In the genomic region with DNA sequence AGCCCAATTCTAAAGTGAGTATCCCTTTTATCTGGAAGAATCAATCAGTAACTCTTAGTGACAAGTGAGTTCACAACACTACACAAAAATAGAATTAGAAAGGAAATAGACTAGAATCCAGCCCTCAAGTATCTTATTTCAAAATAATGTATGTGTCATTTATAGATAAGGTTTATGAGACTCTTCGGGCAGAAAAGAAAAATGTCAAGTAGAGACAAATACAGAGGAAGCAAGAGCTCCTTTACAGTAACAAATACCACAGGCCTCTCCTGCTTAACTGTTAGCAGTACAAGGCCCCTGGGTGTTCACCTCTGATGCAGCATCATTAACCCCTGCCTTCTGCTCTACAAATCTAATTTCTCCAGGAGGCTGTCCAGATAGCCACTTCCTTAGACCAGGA, we compare ENCODE assay signal across 22 cellular contexts.
DNase-seq lines count a peak whose midpoint lies in the region; ATAC-seq and TF ChIP-seq lines count a peak whose summit lies in the region.
"Had no signal": no experiment of that assay in that cellular context is flagged by ENCODE, and none has a peak within 500 bp of the region (broad histone marks: within the 10 kb centered on the region; RNA-seq: fewer than 3 reads in every experiment).

No MANE protein-coding gene starts in this region.

- H3K4me1 Mint-ChIP-seq in brain (peaks cover 19% of the 10 kb centered on the region), glutamatergic neuron (ENCODE audit: low read depth, unreplicated experiment) (peaks cover 6% of the 10 kb centered on the region)
- H3K4me1 Mint-ChIP-seq: T-helper 17 cell had no signal

- H2BK12ac ChIP-seq in mesenchymal stem cell (ENCODE audit: low read length in 2 of 2) = no peak overlapping the region

- H3K18ac ChIP-seq in mesenchymal stem cell (ENCODE audit: low read depth in 1 of 2, low read length in 2 of 2) = no peak overlapping the region

- no peak overlapping the region for H2BK5ac ChIP-seq in mesenchymal stem cell (ENCODE audit: low read depth, low read length, poor library complexity, severe bottlenecking)

- ATAC-seq in GM19035 (IDR thresholded peaks at IDR 0.05; ENCODE audit: unreplicated experiment) (no peak), GM19328 (IDR thresholded peaks at IDR 0.05; ENCODE audit: unreplicated experiment) (no peak), HG02798 (IDR thresholded peaks at IDR 0.05; ENCODE audit: poor library complexity, unreplicated experiment) (no peak)
- ATAC-seq: left colon; right cardiac atrium; stimulated activated naive CD8-positive, alpha-beta T cell treated with anti-CD3 and anti-CD28 coated beads, Interleukin-15, Interleukin-2, amounts not matched to agents 100 U/mL and 50 U/mL, for 24 hours; T-helper 17 cell had no signal

- no peak overlapping the region for H3K9ac ChIP-seq in mesenchymal stem cell (ENCODE audit: low read length)

- peak; percentile 27 for DNase-seq in EL
- DNase-seq in OCI-M2 (lab: John Stamatoyannopoulos, UW; ENCODE audit: unreplicated experiment) = peak; percentile 78
- DNase-seq in mesenchymal stem cell = peak; percentile 57
- no peak for DNase-seq in glutamatergic neuron
- DNase-seq: activated CD4-positive, alpha-beta T cell treated with anti-CD3 and anti-CD28 coated beads for 1 hour; CD4-positive, alpha-beta memory T cell; DMS79; foreskin melanocyte; GOT3; left colon; MV-4-11; NCI-H187 treated with DMSO at 0.1 percent for 48 hours; right cardiac atrium; SHP77 treated with DMSO at 0.1 percent for 48 hours; stimulated activated naive CD8-positive, alpha-beta T cell treated with anti-CD3 and anti-CD28 coated beads, Interleukin-15, Interleukin-2, amounts not matched to agents 100 U/mL and 50 U/mL, for 24 hours; T-helper 17 cell; trophoblast cell had no signal

- no peak overlapping the region for H4K91ac ChIP-seq in mesenchymal stem cell (ENCODE audit: low read length)

- H3K4me3 Mint-ChIP-seq in brain (no peak overlapping the region), glutamatergic neuron (ENCODE audit: unreplicated experiment) (no peak overlapping the region)
- H3K4me3 Mint-ChIP-seq: CD4-positive, alpha-beta memory T cell; T-helper 17 cell had no signal

- H3K27me3 Mint-ChIP-seq in brain (no peaks in the 10 kb centered on the region), glutamatergic neuron (ENCODE audit: unreplicated experiment) (no peaks in the 10 kb centered on the region)
- H3K27me3 Mint-ChIP-seq: CD4-positive, alpha-beta memory T cell; T-helper 17 cell had no signal

- no peak overlapping the region for H2BK120ac ChIP-seq in mesenchymal stem cell (ENCODE audit: low read depth, low read length)

- 22% methylated on average over 1 of the region's 1 CpG for WGBS in mesenchymal stem cell

- H3K36me3 Mint-ChIP-seq in brain (peaks cover 14% of the 10 kb centered on the region), glutamatergic neuron (ENCODE audit: unreplicated experiment) (no peaks in the 10 kb centered on the region)

- H2AK5ac ChIP-seq in mesenchymal stem cell (ENCODE audit: low read length, severe bottlenecking) = peak overlapping the region; percentile 36

- no peak overlapping the region for H2BK15ac ChIP-seq in mesenchymal stem cell (ENCODE audit: low read depth, poor library complexity, severe bottlenecking)

- H2AFZ ChIP-seq in mesenchymal stem cell (ENCODE audit: low read depth, low read length) = no peak overlapping the region

- H3K27ac ChIP-seq in mesenchymal stem cell (ENCODE audit: low read length, poor library complexity, severe bottlenecking) = peak overlapping the region; percentile 29

- H3K36me3 ChIP-seq in mesenchymal stem cell (ENCODE audit: control insufficient read depth in 1 of 2, insufficient read depth in 2 of 2, low read depth in 1 of 2, low read length in 2 of 2) = no peaks in the 10 kb centered on the region

- H3K9me3 Mint-ChIP-seq in brain = peaks cover 0 to 2% (median 0%) of the 10 kb centered on the region in 5 experiments
- H3K9me3 Mint-ChIP-seq in glutamatergic neuron (ENCODE audit: unreplicated experiment) = no peaks in the 10 kb centered on the region
- H3K9me3 Mint-ChIP-seq: activated T-helper 2 cell treated with anti-CD3 and anti-CD28 coated beads, Interferon-gamma antibody, Interleukin-2, Interleukin-4, amounts not matched to agents 10 μg/mL and 5 μg/mL and 100 μg/mL, durations not matched to agents 14 hours and 24 hours and 36 hours had no signal

- no peak overlapping the region for H3K4me3 ChIP-seq in mesenchymal stem cell (ENCODE audit: insufficient read depth in 1 of 2, low read depth in 1 of 2, low read length in 2 of 2)

- H3K4me2 ChIP-seq in mesenchymal stem cell (ENCODE audit: low read length, poor library complexity, severe bottlenecking) = no peak overlapping the region

- H3K27ac Mint-ChIP-seq in brain = peak overlapping the region in 3 of 5 experiments; percentile 11 to 71 (median 69)
- no peak overlapping the region for H3K27ac Mint-ChIP-seq in glutamatergic neuron (ENCODE audit: unreplicated experiment)
- H3K27ac Mint-ChIP-seq: activated T-helper 2 cell treated with anti-CD3 and anti-CD28 coated beads, Interferon-gamma antibody, Interleukin-2, Interleukin-4, amounts not matched to agents 10 μg/mL and 5 μg/mL and 100 μg/mL, durations not matched to agents 14 hours and 24 hours and 36 hours; CD4-positive, alpha-beta memory T cell; T-helper 17 cell had no signal

- peaks cover 3% of the 10 kb centered on the region for H3K4me1 ChIP-seq in mesenchymal stem cell (ENCODE audit: control insufficient read depth, insufficient read depth, low read depth, low read length)

- no peak overlapping the region for H3K4ac ChIP-seq in mesenchymal stem cell (ENCODE audit: low read depth in 1 of 2, low read length in 2 of 2)

- H3K79me1 ChIP-seq in mesenchymal stem cell (replicated peaks; ENCODE audit: low read length, poor library complexity, severe bottlenecking) = no peaks in the 10 kb centered on the region

- no peak overlapping the region for H3K14ac ChIP-seq in mesenchymal stem cell (ENCODE audit: low read length in 2 of 2)

- no peak overlapping the region for H4K8ac ChIP-seq in mesenchymal stem cell (ENCODE audit: low read length)

- H3K27me3 ChIP-seq in mesenchymal stem cell (ENCODE audit: control insufficient read depth in 1 of 2, insufficient read depth in 1 of 2, low read length in 2 of 2) = no peaks in the 10 kb centered on the region

- no peak overlapping the region for H3K23ac ChIP-seq in mesenchymal stem cell (ENCODE audit: low read length in 2 of 2)

- TF ChIP-seq CTCF in brain (conservative IDR thresholded peaks at IDR 0.05) (no peak), glutamatergic neuron (IDR thresholded peaks at IDR 0.05; ENCODE audit: partially characterized antibody, unreplicated experiment) (no peak)

- no peaks in the 10 kb centered on the region for H3K9me3 ChIP-seq in mesenchymal stem cell (ENCODE audit: control insufficient read depth, low read length)
